Comparison of ENCODE assay signal across 8 cellular contexts in the genomic region with DNA sequence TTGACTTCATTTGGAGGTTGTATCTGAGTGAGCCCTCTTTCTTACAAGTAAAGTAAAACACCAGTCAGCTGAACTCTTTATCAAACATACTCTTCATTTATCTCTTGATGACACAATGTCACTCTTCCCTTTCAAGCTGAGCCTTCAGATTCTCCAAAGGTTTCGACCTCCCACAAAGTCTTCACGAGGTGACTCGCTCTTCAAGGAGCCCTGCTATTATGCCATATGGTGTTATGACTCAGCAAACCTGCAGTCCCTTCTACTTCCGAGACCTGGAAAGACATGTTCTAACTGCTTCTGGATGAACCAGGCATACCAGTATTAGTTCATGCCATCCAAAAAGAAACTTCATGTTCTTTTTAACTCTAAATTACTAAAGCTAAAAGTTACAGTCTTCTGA. TPM values are rescaled to one million over a fixed set of nuclear protein-coding genes. Genes with fewer than 3 reads are reported as not detected.
DNase-seq lines count a peak whose midpoint lies in the region; ATAC-seq, FAIRE-seq and TF ChIP-seq lines count a peak whose summit lies in the region.

No MANE protein-coding gene starts in this region.

- H3K9me3 ChIP-seq in HEK293 (ENCODE audit: control insufficient read depth, insufficient read depth, low read depth, low read length) (no peaks in the 10 kb centered on the region), fibroblast of lung (ENCODE audit: control insufficient read depth, insufficient read depth, low read depth, low read length) (no peaks in the 10 kb centered on the region), small intestine (ENCODE audit: control insufficient read depth, low read depth) (no peaks in the 10 kb centered on the region), sigmoid colon (no peaks in the 10 kb centered on the region)

- intact Hi-C loops in sigmoid colon (cut with DNase I) = loop anchor here (5.0 to 10.0 kb wide), 3 partner anchors 80 to 612 kb away; no protein-coding TSS in a partner anchor

- H3K4me2 ChIP-seq in fibroblast of lung (ENCODE audit: extremely low read depth, insufficient read depth, low read length) = no peak overlapping the region

- POLR2A ChIA-PET in HEK293 (lab: Yijun Ruan, JAX) = interaction anchor here (0.6 kb wide), 1 partner anchor 377 kb away, joined by 3 read pairs; no protein-coding TSS in a partner anchor

- TF ChIP-seq CTCF in HEK293 (tag by site-specific recombination; IDR thresholded peaks at IDR 0.05) (no peak), fibroblast of lung (conservative IDR thresholded peaks at IDR 0.05 in 1 of 2, IDR thresholded peaks at IDR 0.05 in 1 of 2; ENCODE audit: low read depth in 1 of 2, low read length in 2 of 2) (no peak), sigmoid colon (IDR thresholded peaks at IDR 0.05) (no peak), D721Med (IDR thresholded peaks at IDR 0.05; ENCODE audit: insufficient read depth, missing control alignments) (no peak)

- H3K27ac ChIP-seq in HEK293 (ENCODE audit: extremely low read depth, low read depth, low read length) = no peak overlapping the region
- H3K27ac ChIP-seq in fibroblast of lung (ENCODE audit: insufficient read depth, low read length) = peak overlapping the region; percentile 25
- H3K27ac ChIP-seq in small intestine (ENCODE audit: low read depth in 1 of 2, low read length in 1 of 2) = no peak overlapping the region
- H3K27ac ChIP-seq in sigmoid colon = no peak overlapping the region

- H3K36me3 ChIP-seq in HEK293 (ENCODE audit: control insufficient read depth in 2 of 2, insufficient read depth in 1 of 2, low read length in 2 of 2) (no peaks in the 10 kb centered on the region), fibroblast of lung (ENCODE audit: control insufficient read depth, insufficient read depth, low read length) (no peaks in the 10 kb centered on the region), small intestine (ENCODE audit: control insufficient read depth in 2 of 2, insufficient read depth in 2 of 2, low read length in 2 of 2) (no peaks in the 10 kb centered on the region), sigmoid colon (no peaks in the 10 kb centered on the region)

- H4K20me1 ChIP-seq in fibroblast of lung (ENCODE audit: control insufficient read depth, extremely low read depth, insufficient read depth, low read length) = no peaks in the 10 kb centered on the region

- no peaks in the 10 kb centered on the region for H3K27me3 ChIP-seq in fibroblast of lung (ENCODE audit: control insufficient read depth, insufficient read depth, low read length)
- no peaks in the 10 kb centered on the region for H3K27me3 ChIP-seq in small intestine (ENCODE audit: control insufficient read depth in 2 of 2, insufficient read depth in 2 of 2, low read length in 2 of 2)
- no peaks in the 10 kb centered on the region for H3K27me3 ChIP-seq in sigmoid colon

- H3K9ac ChIP-seq in fibroblast of lung (ENCODE audit: insufficient read depth, low read length) = no peak overlapping the region

- ATAC-seq in GM18868 (IDR thresholded peaks at IDR 0.05; ENCODE audit: unreplicated experiment) = no peak

- CTCF ChIA-PET in HEK293 (lab: Yijun Ruan, JAX) = interaction anchor here (1.7 to 4.4 kb wide), 3 partner anchors 369 to 609 kb away, joined by 8 to 48 read pairs (median 19); no protein-coding TSS in a partner anchor

- H2AFZ ChIP-seq in fibroblast of lung (ENCODE audit: low read length) = no peak overlapping the region

- no peak for TF ChIP-seq EP300 in sigmoid colon (IDR thresholded peaks at IDR 0.05)

- FAIRE-seq in RCC 7860 (lab: Jason Lieb, UNC) (peak; percentile 91), small intestine (lab: Jason Lieb, UNC) (no peak), D721Med (lab: Jason Lieb, UNC) (no peak)

- H3K4me1 ChIP-seq in HEK293 (ENCODE audit: control insufficient read depth, insufficient read depth, low read length) = no peaks in the 10 kb centered on the region
- H3K4me1 ChIP-seq in fibroblast of lung (ENCODE audit: control insufficient read depth, extremely low read depth, insufficient read depth, low read length) = peaks cover 14% of the 10 kb centered on the region
- no peaks in the 10 kb centered on the region for H3K4me1 ChIP-seq in small intestine (ENCODE audit: control insufficient read depth in 2 of 2, insufficient read depth in 1 of 2, low read depth in 1 of 2, low read length in 1 of 2)
- peaks cover 0 to 17% (median 12%) of the 10 kb centered on the region in 4 donors for H3K4me1 ChIP-seq in sigmoid colon

- TF ChIP-seq POLR2A in sigmoid colon (IDR thresholded peaks at IDR 0.05) = no peak

- H3K79me2 ChIP-seq in fibroblast of lung (ENCODE audit: control insufficient read depth, insufficient read depth, low read length) = no peaks in the 10 kb centered on the region

- H3K4me3 ChIP-seq in HEK293 (ENCODE audit: low read depth, low read length) (no peak overlapping the region), fibroblast of lung (replicated peaks in 1 of 4; ENCODE audit: control extremely low read depth in 1 of 4, insufficient read depth in 1 of 4, low read depth in 3 of 4, low read length in 4 of 4) (no peak overlapping the region), small intestine (ENCODE audit: low read depth in 1 of 2, low read length in 2 of 2) (no peak overlapping the region), sigmoid colon (no peak overlapping the region)

- 31 to 53% (median 47%) methylated on average over 4 of the region's 4 CpGs for WGBS in small intestine, 3 donors
- 58% methylated on average over 4 of the region's 4 CpGs for WGBS in sigmoid colon, 2 donors

- DNase-seq in RCC 7860 (ENCODE audit: low spot score) = peak; percentile 85
- peak; percentile 55 to 85 for DNase-seq in fibroblast of lung (ENCODE audit: low read depth in 2 of 2)
- DNase-seq in small intestine = peak; percentile 59
- DNase-seq in activated CD4-positive, alpha-beta T cell treated with anti-CD3 and anti-CD28 coated beads, Interleukin-2, amount 50 U/mL, for 4 hours = no peak
- DNase-seq in sigmoid colon = no peak
- no peak for DNase-seq in D721Med (ENCODE audit: insufficient read length, low spot score)

TF ChIP-seq in HEK293, 187 proteins besides CTCF, POLR2A, EP300 and RAD21:
- no peak for TF ChIP-seq MZF1 (tag by site-specific recombination; IDR thresholded peaks at IDR 0.05; ENCODE audit: borderline replicate concordance)
- TF ChIP-seq GLIS1 (tag by site-specific recombination; IDR thresholded peaks at IDR 0.05) = peak; percentile 67

RNA-seq across cellular contexts. Expression of a gene that starts 23.1 kb away (rescaled TPM):
- total RNA-seq in fibroblast of lung = 0.17 and 0.77 TPM in 2 replicates
- 0.41 TPM in 1 of 2 replicates, not detected in the other for polyA plus RNA-seq in fibroblast of lung
- 0.47 TPM in 1 of 2 replicates, not detected in the other for polyA plus RNA-seq in fibroblast of lung (2012)
- not detected in 2 replicates for polyA minus RNA-seq in fibroblast of lung (ENCODE audit: low replicate concordance)
- 100 to 1,000 TPM in 2 of 3 donors, 10 to 100 TPM in 1; 55.5 to 142 (median 101) TPM for polyA plus RNA-seq in small intestine
- not detected for total RNA-seq in sigmoid colon
- not detected for polyA plus RNA-seq in sigmoid colon

RNA-seq across cellular contexts. Expression of a gene that starts 36.4 kb away (rescaled TPM):
- under 0.01 TPM in 2 replicates for total RNA-seq in fibroblast of lung
- 0.02 and 0.07 TPM in 2 replicates for polyA plus RNA-seq in fibroblast of lung
- 0.02 and 0.05 TPM in 2 replicates for polyA plus RNA-seq in fibroblast of lung (2012)
- polyA minus RNA-seq in fibroblast of lung (ENCODE audit: low replicate concordance) = 0.33 TPM in 1 of 2 replicates, not detected in the other
- polyA plus RNA-seq in small intestine = under 1 TPM; 0.22 to 0.89 (median 0.27) TPM
- total RNA-seq in sigmoid colon = under 1 TPM in 2 of 4 donors, not detected in 2; 0.16 to 0.36 TPM
- polyA plus RNA-seq in sigmoid colon = 1 to 10 TPM in 1 of 3 donors, under 1 TPM in 2; 0.35 to 2.8 (median 0.60) TPM

Comparison
In these comparisons a context has a peak if more than half of its experiments do, and no peak if none do; other contexts are left out.
1. DNase-seq: peak in RCC 7860 (single experiment), fibroblast of lung (2 of 2) and small intestine (single experiment); none in activated CD4-positive, alpha-beta T cell treated with anti-CD3 and anti-CD28 coated beads, Interleukin-2, amount 50 U/mL, for 4 hours (0 of 2), sigmoid colon (single experiment) and D721Med (single experiment).
2. RNA of a gene that starts 23.1 kb away (polyA plus RNA-seq): 55.5 to 142 TPM in small intestine; 0.41 to 0.47 TPM in fibroblast of lung and not detected in sigmoid colon; every median in the first group is over 10 times any median in the second.